ENCODE assay signal across 6 cellular contexts in genomic region chr3:168990621-168991020, GRCh38.
"Had no signal": no experiment of that assay in that cellular context is flagged by ENCODE, and none has a peak within 500 bp of the region (broad histone marks: within the 10 kb centered on the region; RNA-seq: fewer than 3 reads in every experiment).

No MANE protein-coding gene starts in this region.

- DNase-seq: GM23248, GOT3, H9, HCEC 1CT, KG1 had no signal

- H3K9ac ChIP-seq: GM23248 had no signal

- ATAC-seq: K562 had no signal

- H3K4me3 ChIP-seq: GM23248, K562 had no signal

- H2AFZ ChIP-seq: GM23248 had no signal

- H3K9me3 Mint-ChIP-seq: H9 had no signal

- H3K27ac ChIP-seq: GM23248 had no signal

- H3K4me3 Mint-ChIP-seq: H9 had no signal
